In genomic region chr7:33422825-33423645, GRCh38 we compare ENCODE assay signal across 12 cellular contexts.
DNase-seq lines count a peak whose midpoint lies in the region; ATAC-seq and TF ChIP-seq lines count a peak whose summit lies in the region.
"Had no signal": no experiment of that assay in that cellular context is flagged by ENCODE, and none has a peak within 500 bp of the region (broad histone marks: within the 10 kb centered on the region; RNA-seq: fewer than 3 reads in every experiment).

No MANE protein-coding gene starts in this region.

- no peaks in the 10 kb centered on the region for H3K27me3 Mint-ChIP-seq in T-helper 17 cell

- no peak overlapping the region for H3K4me3 Mint-ChIP-seq in T-helper 17 cell
- H3K4me3 Mint-ChIP-seq: activated T-helper 1 cell treated with anti-CD3 and anti-CD28 coated beads, Interleukin-12 subunit alpha, Interleukin-12 subunit beta, Interleukin-2, Interleukin-4 antibody, amounts not matched to agents 30 ng/mL and 10 ng/mL and 1 ng/mL, durations not matched to agents 14 hours and 24 hours and 36 hours; neural progenitor cell had no signal

- H3K27ac ChIP-seq in tibial nerve = no peak overlapping the region
- H3K27ac ChIP-seq: neural progenitor cell, VCaP had no signal

- no peaks in the 10 kb centered on the region for H3K36me3 Mint-ChIP-seq in T-helper 17 cell (ENCODE audit: low read depth)
- H3K36me3 Mint-ChIP-seq in activated naive CD4-positive, alpha-beta T cell treated with anti-CD3 and anti-CD28 coated beads, Interleukin-2, amount 50 U/mL, for 72 hours = no peaks in the 10 kb centered on the region
- H3K36me3 Mint-ChIP-seq: neural progenitor cell had no signal

- H3K4me1 ChIP-seq in tibial nerve = peaks cover 0 to 14% (median 1%) of the 10 kb centered on the region in 4 donors

- TF ChIP-seq POLR2A in GM18505 (IDR thresholded peaks at IDR 0.05; ENCODE audit: borderline replicate concordance, extremely low read depth, insufficient read depth, insufficient read length) (no peak), tibial nerve (IDR thresholded peaks at IDR 0.05) (no peak)

- peaks cover 4% of the 10 kb centered on the region for H3K4me1 Mint-ChIP-seq in T-helper 17 cell

- H3K9me3 ChIP-seq in T-helper 17 cell (ENCODE audit: control insufficient read depth, low read length, poor library complexity, severe bottlenecking) (no peaks in the 10 kb centered on the region), tibial nerve (no peaks in the 10 kb centered on the region)

- no peak overlapping the region for H3K4me3 ChIP-seq in tibial nerve
- H3K4me3 ChIP-seq: neural progenitor cell had no signal

- in situ Hi-C loops in G401 (cut with HindIII; ENCODE audit: low sequenced_read_pairs) = no loop called here

- no peaks in the 10 kb centered on the region for H3K9me3 Mint-ChIP-seq in activated naive CD4-positive, alpha-beta T cell treated with anti-CD3 and anti-CD28 coated beads, Interleukin-2, amount 50 U/mL, for 72 hours
- H3K9me3 Mint-ChIP-seq: activated T-helper 1 cell treated with anti-CD3 and anti-CD28 coated beads, Interleukin-12 subunit alpha, Interleukin-12 subunit beta, Interleukin-2, Interleukin-4 antibody, amounts not matched to agents 30 ng/mL and 10 ng/mL and 1 ng/mL, durations not matched to agents 14 hours and 24 hours and 36 hours; neural progenitor cell had no signal

- DNase-seq in T-helper 17 cell = no peak
- no peak for DNase-seq in G401 (ENCODE audit: low spot score)
- DNase-seq in tibial nerve (ENCODE audit: low spot score in 2 of 2) = no peak
- DNase-seq in AML-193 (lab: John Stamatoyannopoulos, UW) = no peak
- no peak for DNase-seq in activated naive CD4-positive, alpha-beta T cell treated with anti-CD3 and anti-CD28 coated beads, Interleukin-2, amount 50 U/mL, for 72 hours (ENCODE audit: low spot score in 2 of 2)
- DNase-seq: NCI-H1436 treated with DMSO at 0.1 percent for 48 hours had no signal

- peak overlapping the region; percentile 9 for H3K27ac Mint-ChIP-seq in T-helper 17 cell
- peak overlapping the region in 1 of 2 donors; percentile 73 for H3K27ac Mint-ChIP-seq in activated naive CD4-positive, alpha-beta T cell treated with anti-CD3 and anti-CD28 coated beads, Interleukin-2, amount 50 U/mL, for 72 hours
- H3K27ac Mint-ChIP-seq: activated T-helper 1 cell treated with anti-CD3 and anti-CD28 coated beads, Interleukin-12 subunit alpha, Interleukin-12 subunit beta, Interleukin-2, Interleukin-4 antibody, amounts not matched to agents 30 ng/mL and 10 ng/mL and 1 ng/mL, durations not matched to agents 14 hours and 24 hours and 36 hours; neural progenitor cell had no signal

- H3K27me3 ChIP-seq in tibial nerve = no peaks in the 10 kb centered on the region
- H3K27me3 ChIP-seq: neural progenitor cell had no signal

- WGBS in tibial nerve, 2 donors = 87 to 89% methylated on average over 8 of the region's 8 CpGs

- TF ChIP-seq EP300 in tibial nerve (IDR thresholded peaks at IDR 0.05) = no peak

- H3K36me3 ChIP-seq in tibial nerve = no peaks in the 10 kb centered on the region
- H3K36me3 ChIP-seq: neural progenitor cell had no signal

- ATAC-seq in GM18505 (IDR thresholded peaks at IDR 0.05; ENCODE audit: unreplicated experiment) (peak; percentile 40), GM21447 (IDR thresholded peaks at IDR 0.05; ENCODE audit: unreplicated experiment) (peak; percentile 25), HG03025 (IDR thresholded peaks at IDR 0.05; ENCODE audit: low FRiP score, unreplicated experiment) (peak; percentile 27), T-helper 17 cell (no peak)
- ATAC-seq in activated naive CD4-positive, alpha-beta T cell treated with anti-CD3 and anti-CD28 coated beads, Interleukin-2, amount 50 U/mL, for 72 hours = no peak

- TF ChIP-seq CTCF in tibial nerve (IDR thresholded peaks at IDR 0.05) = no peak

Comparison
In these comparisons a context has a peak if more than half of its experiments do, and no peak if none do; other contexts are left out.
1. ATAC-seq: peak in GM18505 (single experiment), GM21447 (single experiment) and HG03025 (single experiment); none in T-helper 17 cell (single experiment) and activated naive CD4-positive, alpha-beta T cell treated with anti-CD3 and anti-CD28 coated beads, Interleukin-2, amount 50 U/mL, for 72 hours (0 of 2).